ENCODE assay signal across 16 cellular contexts in genomic region chr11:22115470-22116037, GRCh38.
DNase-seq lines count a peak whose midpoint lies in the region; ATAC-seq lines count a peak whose summit lies in the region.
"Had no signal": no experiment of that assay in that cellular context is flagged by ENCODE, and none has a peak within 500 bp of the region (broad histone marks: within the 10 kb centered on the region; RNA-seq: fewer than 3 reads in every experiment).

No MANE protein-coding gene starts in this region.

- intact Hi-C loops in left cardiac atrium (cut with DNase I): no loop called here

- peak; percentile 7 for DNase-seq in NCI-H146 (lab: John Stamatoyannopoulos, UW)
- no peak for DNase-seq in NCI-H146 treated with DMSO at 0.1 percent for 48 hours (lab: John Stamatoyannopoulos, UW; ENCODE audit: unreplicated experiment)
- DNase-seq in NCI-H526 treated with DMSO at 0.1 percent for 48 hours (lab: John Stamatoyannopoulos, UW): peak; percentile 96
- DNase-seq in left cardiac atrium: no peak
- peak; percentile 2 for DNase-seq in renal cortical epithelial cell (ENCODE audit: low read depth)
- DNase-seq in AG20443 (ENCODE audit: low spot score): no peak
- DNase-seq: CD8-positive, alpha-beta T cell; GDM1; GM23248; NCI-H2029; NCI-H510A treated with DMSO at 0.1 percent for 48 hours; OCI-M1 had no signal

- peak; percentile 82 to 88 for ATAC-seq in left cardiac atrium
- no peak for ATAC-seq in GM18868 (IDR thresholded peaks at IDR 0.05; ENCODE audit: unreplicated experiment)
- no peak for ATAC-seq in HG02840 (IDR thresholded peaks at IDR 0.05; ENCODE audit: low FRiP score, unreplicated experiment)
- ATAC-seq: CD8-positive, alpha-beta T cell; GM12878; HepG2 had no signal

Comparison
In these comparisons a context has a peak if more than half of its experiments do, and no peak if none do; other contexts are left out.
1. DNase-seq: peak in NCI-H146 (single experiment), NCI-H526 treated with DMSO at 0.1 percent for 48 hours (single experiment) and renal cortical epithelial cell (single experiment); none in NCI-H146 treated with DMSO at 0.1 percent for 48 hours (single experiment), left cardiac atrium (single experiment) and AG20443 (single experiment).
2. ATAC-seq: peak in left cardiac atrium (2 of 2); none in GM18868 (single experiment) and HG02840 (single experiment).